ENCODE assay signal across 1 cellular context in the genomic region with DNA sequence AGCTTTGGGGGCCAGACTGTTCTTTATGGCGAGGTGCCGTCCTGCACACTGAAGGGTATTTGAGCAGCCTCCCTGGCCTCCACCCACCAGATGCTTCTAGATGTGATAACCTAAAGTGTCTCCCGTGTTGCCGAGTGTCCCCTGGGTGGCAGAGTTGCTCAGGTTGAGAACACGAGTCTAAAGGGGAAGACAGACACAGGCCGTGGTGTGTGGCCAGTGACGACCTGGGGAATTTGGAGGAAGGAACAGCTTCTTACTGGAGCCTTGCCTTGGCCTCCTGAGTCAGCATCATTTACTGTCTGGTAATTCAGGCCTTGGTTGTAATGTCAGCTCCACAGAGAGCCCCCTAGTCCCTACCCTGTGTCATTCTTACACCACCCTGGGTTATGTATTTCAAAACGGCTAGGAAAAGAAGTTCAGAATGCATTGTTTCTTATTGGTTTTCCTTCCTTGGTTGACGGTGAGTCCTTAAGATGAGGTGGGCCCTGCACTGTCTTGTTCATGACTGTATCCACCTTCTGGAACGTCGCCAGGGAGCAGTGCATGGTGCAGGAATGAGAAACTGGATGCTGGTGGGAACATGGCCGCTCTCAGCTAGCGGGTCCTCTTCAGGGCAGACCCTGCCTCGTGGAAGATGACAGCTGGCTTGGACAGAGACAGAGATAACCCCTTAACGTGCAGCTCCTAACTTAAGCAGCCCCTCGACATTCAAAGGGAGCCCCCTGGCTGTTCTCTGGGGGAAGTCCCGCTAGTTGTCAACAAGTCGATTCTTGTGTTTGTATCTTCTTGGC.
TF ChIP-seq lines count a peak whose summit lies in the region.

No MANE protein-coding gene starts in this region.

TF ChIP-seq in GM12878, 131 proteins besides CTCF, POLR2A, EP300 and RAD21 (continued from another document):
- TF ChIP-seq, protein P1, sequence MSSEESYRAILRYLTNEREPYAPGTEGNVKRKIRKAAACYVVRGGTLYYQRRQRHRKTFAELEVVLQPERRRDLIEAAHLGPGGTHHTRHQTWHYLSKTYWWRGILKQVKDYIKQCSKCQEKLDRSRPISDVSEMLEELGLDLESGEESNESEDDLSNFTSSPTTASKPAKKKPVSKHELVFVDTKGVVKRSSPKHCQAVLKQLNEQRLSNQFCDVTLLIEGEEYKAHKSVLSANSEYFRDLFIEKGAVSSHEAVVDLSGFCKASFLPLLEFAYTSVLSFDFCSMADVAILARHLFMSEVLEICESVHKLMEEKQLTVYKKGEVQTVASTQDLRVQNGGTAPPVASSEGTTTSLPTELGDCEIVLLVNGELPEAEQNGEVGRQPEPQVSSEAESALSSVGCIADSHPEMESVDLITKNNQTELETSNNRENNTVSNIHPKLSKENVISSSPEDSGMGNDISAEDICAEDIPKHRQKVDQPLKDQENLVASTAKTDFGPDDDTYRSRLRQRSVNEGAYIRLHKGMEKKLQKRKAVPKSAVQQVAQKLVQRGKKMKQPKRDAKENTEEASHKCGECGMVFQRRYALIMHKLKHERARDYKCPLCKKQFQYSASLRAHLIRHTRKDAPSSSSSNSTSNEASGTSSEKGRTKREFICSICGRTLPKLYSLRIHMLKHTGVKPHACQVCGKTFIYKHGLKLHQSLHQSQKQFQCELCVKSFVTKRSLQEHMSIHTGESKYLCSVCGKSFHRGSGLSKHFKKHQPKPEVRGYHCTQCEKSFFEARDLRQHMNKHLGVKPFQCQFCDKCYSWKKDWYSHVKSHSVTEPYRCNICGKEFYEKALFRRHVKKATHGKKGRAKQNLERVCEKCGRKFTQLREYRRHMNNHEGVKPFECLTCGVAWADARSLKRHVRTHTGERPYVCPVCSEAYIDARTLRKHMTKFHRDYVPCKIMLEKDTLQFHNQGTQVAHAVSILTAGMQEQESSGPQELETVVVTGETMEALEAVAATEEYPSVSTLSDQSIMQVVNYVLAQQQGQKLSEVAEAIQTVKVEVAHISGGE (CRISPR knock-in tag; IDR thresholded peaks at IDR 0.05) = no peak
- TF ChIP-seq ATF7 (IDR thresholded peaks at IDR 0.05; ENCODE audit: low read depth) (no peak), RUNX3 (IDR thresholded peaks at IDR 0.05; ENCODE audit: low read length) (peak; percentile 30; the same call in 1 of the 2 replicates), SMC3 (IDR thresholded peaks at IDR 0.05; ENCODE audit: borderline replicate concordance, low read length) (peak; percentile 61; the same call in 1 of the 2 replicates), RFX5 (IDR thresholded peaks at IDR 0.05; ENCODE audit: low read depth, low read length) (peak; percentile 55; the same call in 1 of the 2 replicates), BACH1 (IDR thresholded peaks at IDR 0.05; ENCODE audit: borderline replicate concordance) (peak; percentile 45; the same call in 1 of the 2 replicates), IKZF1 (conservative IDR thresholded peaks at IDR 0.05) (0 out of 2 replicates have a peak, but pooled peaks have one; percentile 10), SPI1 (IDR thresholded peaks at IDR 0.05; ENCODE audit: borderline replicate concordance, insufficient read depth, low read depth, low read length) (peak; percentile 62; the same call in 1 of the 2 replicates)
